ENCODE assay signal across 8 cellular contexts in the genomic region with DNA sequence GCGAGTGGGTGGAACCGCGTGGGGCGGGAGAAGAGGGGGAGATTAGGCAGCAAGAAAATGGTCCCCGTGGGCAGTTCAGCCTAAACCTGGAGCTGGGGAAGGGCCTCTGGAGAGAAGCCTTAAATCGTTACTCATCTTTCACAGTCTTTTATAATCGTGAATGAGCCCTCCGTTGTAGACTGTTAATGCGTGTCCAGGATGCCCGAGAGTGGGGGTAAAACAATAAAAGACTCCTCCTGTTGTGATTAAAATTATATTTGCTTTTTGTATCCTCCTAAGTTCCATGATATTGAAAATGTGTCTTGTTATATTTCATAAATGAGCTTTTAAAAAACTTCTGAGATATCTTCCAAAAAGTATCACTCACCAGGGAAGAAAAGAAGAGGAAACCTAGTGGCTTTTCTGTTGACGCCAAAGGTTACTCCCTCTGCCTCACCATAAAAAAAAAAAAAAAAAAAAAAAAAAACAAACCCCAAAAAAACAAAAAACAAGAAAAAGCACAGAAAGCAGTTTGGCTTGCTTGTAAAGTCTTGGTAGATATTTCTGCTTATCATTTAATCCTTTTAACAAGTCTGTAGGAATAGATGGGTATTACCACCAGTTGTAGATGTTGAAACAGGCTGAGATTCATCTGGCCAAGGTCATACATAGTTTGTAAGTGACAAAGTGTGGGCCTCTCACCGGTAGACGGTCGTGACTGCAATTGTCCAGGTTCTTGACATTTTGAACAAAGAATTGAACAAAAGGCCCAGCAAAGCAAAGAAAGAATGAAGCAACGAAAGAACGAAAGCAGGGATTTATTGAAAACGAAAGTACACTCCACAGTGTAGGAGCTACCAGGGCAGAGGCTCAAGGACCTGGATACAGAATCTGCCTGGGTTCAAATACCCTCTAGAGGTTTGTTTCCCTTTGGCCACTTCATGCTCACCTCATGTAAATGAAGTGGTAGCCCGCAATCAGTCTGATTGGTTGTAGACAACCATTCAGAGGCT. TPM values are rescaled to one million over a fixed set of nuclear protein-coding genes. Genes with fewer than 3 reads are reported as not detected.
DNase-seq lines count a peak whose midpoint lies in the region; ATAC-seq and TF ChIP-seq lines count a peak whose summit lies in the region.

No MANE protein-coding gene starts in this region.

- H3K4me3 ChIP-seq in AG10803 (ENCODE audit: low read length): peak overlapping the region; percentile 73
- H3K4me3 ChIP-seq in Panc1 (ENCODE audit: low read depth in 2 of 2, low read length in 2 of 2): peak overlapping the region; percentile 51

- H3K27ac Mint-ChIP-seq in effector memory CD8-positive, alpha-beta T cell: peak overlapping the region; percentile 96 to 97
- peak overlapping the region; percentile 100 for H3K27ac Mint-ChIP-seq in nephron progenitor cell

- POLR2A ChIA-PET in Panc1 (lab: Charles Lee): interaction anchor here (0.7 to 1.3 kb wide), 5 partner anchors 11 to 866 kb away, joined by 3 to 14 read pairs (median 4); no protein-coding TSS in a partner anchor

- H3K9me3 Mint-ChIP-seq in effector memory CD8-positive, alpha-beta T cell: no peaks in the 10 kb centered on the region
- H3K9me3 Mint-ChIP-seq in nephron progenitor cell: peaks cover 25% of the 10 kb centered on the region

- no peaks in the 10 kb centered on the region for H3K9me3 ChIP-seq in Panc1 (ENCODE audit: control insufficient read depth, insufficient read depth, low read depth, low read length)

- ATAC-seq in GM19372 (IDR thresholded peaks at IDR 0.05; ENCODE audit: low read depth, unreplicated experiment): peak; percentile 0
- peak; percentile 20 for ATAC-seq in Panc1
- no peak for ATAC-seq in effector memory CD8-positive, alpha-beta T cell (replicated peaks)

- intact Hi-C loops in Panc1 (cut with micrococcal nuclease; ENCODE audit: unreplicated experiment): no loop called here
- intact Hi-C loops in posterior cingulate gyrus (cut with DNase I): loop anchor here (1.0 to 5.0 kb wide), 3 partner anchors 12 to 188 kb away; partner anchors contain the start of gene ELOVL5

- peaks cover 44% of the 10 kb centered on the region for H3K4me1 ChIP-seq in Panc1 (ENCODE audit: control insufficient read depth, insufficient read depth, low read length)

- H3K36me3 ChIP-seq in Panc1 (ENCODE audit: control insufficient read depth, insufficient read depth, low read length): no peaks in the 10 kb centered on the region

- H3K27ac ChIP-seq in Panc1 (ENCODE audit: low read length): peak overlapping the region; percentile 98

- H3K36me3 Mint-ChIP-seq in effector memory CD8-positive, alpha-beta T cell (ENCODE audit: insufficient read depth): peaks cover 26% of the 10 kb centered on the region
- peaks cover 4% of the 10 kb centered on the region for H3K36me3 Mint-ChIP-seq in nephron progenitor cell (ENCODE audit: low read depth)

- DNase-seq in AG10803 (ENCODE audit: low read depth) (peak; percentile 38), Panc1 (ENCODE audit: low read depth, low spot score) (peak; percentile 18), nephron progenitor cell (no peak), NCI-H146 treated with DMSO at 0.1 percent for 48 hours (lab: John Stamatoyannopoulos, UW; ENCODE audit: unreplicated experiment) (no peak), posterior cingulate gyrus (no peak)
- DNase-seq in effector memory CD8-positive, alpha-beta T cell: no peak
- no peak for DNase-seq in stimulated activated CD4-positive, alpha-beta T cell treated with anti-CD3 and anti-CD28 coated beads, Interleukin-12 subunit alpha, Interleukin-12 subunit beta, amount 100 ng/mL, for 4 hours

- H3K27me3 Mint-ChIP-seq in effector memory CD8-positive, alpha-beta T cell: no peaks in the 10 kb centered on the region
- peaks cover 7% of the 10 kb centered on the region for H3K27me3 Mint-ChIP-seq in nephron progenitor cell (ENCODE audit: low read depth, poor library complexity)

- TF ChIP-seq CTCF in AG10803 (conservative IDR thresholded peaks at IDR 0.05; ENCODE audit: low read length) (no peak), Panc1 (IDR thresholded peaks at IDR 0.05) (no peak), nephron progenitor cell (IDR thresholded peaks at IDR 0.05) (no peak)

- H3K4me3 Mint-ChIP-seq in effector memory CD8-positive, alpha-beta T cell: peak overlapping the region; percentile 85 to 86
- peak overlapping the region; percentile 81 for H3K4me3 Mint-ChIP-seq in nephron progenitor cell

- H3K27me3 ChIP-seq in Panc1 (ENCODE audit: control insufficient read depth, insufficient read depth, low read length): no peaks in the 10 kb centered on the region

- CTCF ChIA-PET in Panc1 (lab: Charles Lee): interaction anchor here (0.7 kb wide), 1 partner anchor 34 kb away, joined by 5 read pairs; no protein-coding TSS in a partner anchor

- BruUV-seq in Panc1 (replicated peaks; lab: Mats Ljungman, UMichigan): TSS peak; percentile 98

- H3K4me1 Mint-ChIP-seq in effector memory CD8-positive, alpha-beta T cell (ENCODE audit: low read depth in 2 of 2): peaks cover 29 to 43% of the 10 kb centered on the region in 2 donors
- H3K4me1 Mint-ChIP-seq in nephron progenitor cell: peaks cover 52% of the 10 kb centered on the region

- in situ Hi-C loops in Panc1 (cut with HindIII; ENCODE audit: low pct_unique_long_range_greater_than_20kb, low sequenced_read_pairs): no loop called here

RNA-seq across cellular contexts. Expression of gene ELOVL5, which starts 11.4 kb away (rescaled TPM):
- 218 TPM for total RNA-seq in Panc1 (2021; ENCODE audit: unreplicated experiment)
- polyA plus RNA-seq in Panc1 (2012; ENCODE audit: insufficient read length): 111 TPM

Comparison
In these comparisons a context has a peak if more than half of its experiments do, and no peak if none do; other contexts are left out.
1. DNase-seq: peak in AG10803 (single experiment) and Panc1 (single experiment); none in effector memory CD8-positive, alpha-beta T cell (0 of 3), nephron progenitor cell (single experiment), NCI-H146 treated with DMSO at 0.1 percent for 48 hours (single experiment), stimulated activated CD4-positive, alpha-beta T cell treated with anti-CD3 and anti-CD28 coated beads, Interleukin-12 subunit alpha, Interleukin-12 subunit beta, amount 100 ng/mL, for 4 hours (single experiment) and posterior cingulate gyrus (0 of 10).